1 cellular context compared by ENCODE assay signal in the genomic region with DNA sequence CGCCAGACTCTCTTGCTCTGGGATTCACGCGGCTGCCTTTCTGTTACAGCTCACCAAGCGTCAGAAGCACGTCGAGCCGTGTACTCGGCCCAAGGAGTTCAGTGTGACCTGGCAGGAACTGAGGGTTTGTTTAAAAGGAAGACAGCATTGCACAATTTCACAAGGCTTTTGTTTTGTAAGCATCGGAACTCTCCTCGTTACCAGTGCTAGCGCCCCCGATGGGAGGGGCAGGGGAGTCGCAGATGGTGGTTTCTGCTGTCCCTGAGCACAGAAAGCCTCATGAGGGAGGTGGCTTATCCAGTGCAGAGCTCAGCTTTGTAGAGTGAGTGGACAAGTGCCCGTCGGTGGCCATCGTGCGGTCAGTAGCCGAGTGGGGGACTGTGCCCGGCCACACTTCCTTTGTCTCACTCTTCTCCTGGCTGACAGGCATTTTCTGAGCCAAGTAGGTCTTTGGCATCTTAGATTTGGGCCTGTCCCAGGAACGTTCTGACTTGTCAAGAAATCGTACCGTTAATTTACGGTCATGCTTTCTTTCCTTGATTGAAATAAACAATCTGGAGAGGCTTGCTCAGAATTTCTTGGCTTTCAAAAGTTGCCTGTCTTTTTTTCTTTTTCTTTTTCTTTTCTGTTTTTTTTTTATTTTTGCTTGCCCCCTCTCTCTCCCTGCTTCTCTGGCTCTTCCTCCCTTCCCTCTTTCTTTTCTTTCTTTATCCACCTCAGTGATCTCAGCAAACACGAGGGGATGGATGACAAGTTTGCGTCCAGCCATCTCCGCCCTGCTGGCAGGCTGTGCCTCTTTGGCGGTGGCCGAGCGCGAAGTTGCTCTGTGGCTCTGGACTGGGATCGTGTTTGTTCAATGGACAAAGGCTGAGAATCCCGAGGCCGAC.
A peak's percentile ranks its signal among the peaks of the same experiment; 100 is the strongest.
TF ChIP-seq lines count a peak whose summit lies in the region.

No MANE protein-coding gene starts in this region.

TF ChIP-seq in HepG2, 621 proteins besides CTCF, POLR2A, EP300 and RAD21 (continued from another document and continues in another):
- TF ChIP-seq, protein P1, sequence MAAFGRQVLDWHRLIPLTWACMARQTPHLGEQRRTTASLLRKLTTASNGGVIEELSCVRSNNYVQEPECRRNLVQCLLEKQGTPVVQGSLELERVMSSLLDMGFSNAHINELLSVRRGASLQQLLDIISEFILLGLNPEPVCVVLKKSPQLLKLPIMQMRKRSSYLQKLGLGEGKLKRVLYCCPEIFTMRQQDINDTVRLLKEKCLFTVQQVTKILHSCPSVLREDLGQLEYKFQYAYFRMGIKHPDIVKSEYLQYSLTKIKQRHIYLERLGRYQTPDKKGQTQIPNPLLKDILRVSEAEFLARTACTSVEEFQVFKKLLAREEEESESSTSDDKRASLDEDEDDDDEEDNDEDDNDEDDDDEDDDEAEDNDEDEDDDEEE (CRISPR knock-in tag; IDR thresholded peaks at IDR 0.05): no peak
- no peak for TF ChIP-seq ZNF547 (CRISPR knock-in tag; IDR thresholded peaks at IDR 0.05)
- TF ChIP-seq ZFP36L2 (CRISPR knock-in tag; IDR thresholded peaks at IDR 0.05): no peak
- no peak for TF ChIP-seq ZKSCAN8 (CRISPR knock-in tag; IDR thresholded peaks at IDR 0.05; ENCODE audit: borderline replicate concordance)
- TF ChIP-seq TEAD3 (CRISPR knock-in tag; optimal IDR thresholded peaks at IDR 0.05; ENCODE audit: borderline replicate concordance): no peak
- TF ChIP-seq NFIB (CRISPR knock-in tag; IDR thresholded peaks at IDR 0.05; ENCODE audit: borderline replicate concordance): no peak
- TF ChIP-seq, protein P2, sequence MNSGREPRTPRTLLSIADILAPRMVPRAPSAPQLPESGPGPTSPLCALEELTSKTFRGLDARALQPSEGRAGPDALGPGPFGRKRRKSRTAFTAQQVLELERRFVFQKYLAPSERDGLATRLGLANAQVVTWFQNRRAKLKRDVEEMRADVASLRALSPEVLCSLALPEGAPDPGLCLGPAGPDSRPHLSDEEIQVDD (CRISPR knock-in tag; IDR thresholded peaks at IDR 0.05; ENCODE audit: borderline replicate concordance): no peak
- no peak for TF ChIP-seq GRHL1 (CRISPR knock-in tag; conservative IDR thresholded peaks at IDR 0.05)
- no peak for TF ChIP-seq ZFP82 (CRISPR knock-in tag; IDR thresholded peaks at IDR 0.05; ENCODE audit: borderline replicate concordance)
- no peak for TF ChIP-seq KDM2A (CRISPR knock-in tag; IDR thresholded peaks at IDR 0.05; ENCODE audit: borderline replicate concordance, low read depth)
- TF ChIP-seq KLF6 (CRISPR knock-in tag; IDR thresholded peaks at IDR 0.05): no peak
- TF ChIP-seq ZNF275 (CRISPR knock-in tag; IDR thresholded peaks at IDR 0.05; ENCODE audit: borderline replicate concordance): no peak
- TF ChIP-seq HNRNPLL (IDR thresholded peaks at IDR 0.05; ENCODE audit: low read depth, low read length, poor library complexity, severe bottlenecking): no peak
- TF ChIP-seq ZBTB14 (CRISPR knock-in tag; IDR thresholded peaks at IDR 0.05): no peak
- TF ChIP-seq, protein P3, sequence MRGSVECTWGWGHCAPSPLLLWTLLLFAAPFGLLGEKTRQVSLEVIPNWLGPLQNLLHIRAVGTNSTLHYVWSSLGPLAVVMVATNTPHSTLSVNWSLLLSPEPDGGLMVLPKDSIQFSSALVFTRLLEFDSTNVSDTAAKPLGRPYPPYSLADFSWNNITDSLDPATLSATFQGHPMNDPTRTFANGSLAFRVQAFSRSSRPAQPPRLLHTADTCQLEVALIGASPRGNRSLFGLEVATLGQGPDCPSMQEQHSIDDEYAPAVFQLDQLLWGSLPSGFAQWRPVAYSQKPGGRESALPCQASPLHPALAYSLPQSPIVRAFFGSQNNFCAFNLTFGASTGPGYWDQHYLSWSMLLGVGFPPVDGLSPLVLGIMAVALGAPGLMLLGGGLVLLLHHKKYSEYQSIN (CRISPR knock-in tag; IDR thresholded peaks at IDR 0.05; ENCODE audit: borderline replicate concordance): no peak
- TF ChIP-seq REPIN1 (CRISPR knock-in tag; IDR thresholded peaks at IDR 0.05; ENCODE audit: borderline replicate concordance, low read depth): no peak
- no peak for TF ChIP-seq ZKSCAN5 (CRISPR knock-in tag; IDR thresholded peaks at IDR 0.05)
- no peak for TF ChIP-seq SOX6 (IDR thresholded peaks at IDR 0.05)
- TF ChIP-seq SOX6 (CRISPR knock-in tag; IDR thresholded peaks at IDR 0.05): peak; percentile 60
- 0 out of 2 replicates have a peak, but pooled peaks have one; percentile 34 for TF ChIP-seq ISL2 (CRISPR knock-in tag; IDR thresholded peaks at IDR 0.05)
- no peak for TF ChIP-seq ZNF776 (CRISPR knock-in tag; IDR thresholded peaks at IDR 0.05)
- TF ChIP-seq ZNF224 (CRISPR knock-in tag; IDR thresholded peaks at IDR 0.05): no peak
- TF ChIP-seq, protein P4, sequence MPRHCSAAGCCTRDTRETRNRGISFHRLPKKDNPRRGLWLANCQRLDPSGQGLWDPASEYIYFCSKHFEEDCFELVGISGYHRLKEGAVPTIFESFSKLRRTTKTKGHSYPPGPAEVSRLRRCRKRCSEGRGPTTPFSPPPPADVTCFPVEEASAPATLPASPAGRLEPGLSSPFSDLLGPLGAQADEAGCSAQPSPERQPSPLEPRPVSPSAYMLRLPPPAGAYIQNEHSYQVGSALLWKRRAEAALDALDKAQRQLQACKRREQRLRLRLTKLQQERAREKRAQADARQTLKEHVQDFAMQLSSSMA (CRISPR knock-in tag; IDR thresholded peaks at IDR 0.05): no peak
- no peak for TF ChIP-seq ZNF180 (CRISPR knock-in tag; IDR thresholded peaks at IDR 0.05; ENCODE audit: borderline replicate concordance, low read depth)
- no peak for TF ChIP-seq RAD51 (IDR thresholded peaks at IDR 0.05; ENCODE audit: borderline replicate concordance)
- TF ChIP-seq ZC3H13 (CRISPR knock-in tag; IDR thresholded peaks at IDR 0.05): no peak
- TF ChIP-seq KLF15 (CRISPR knock-in tag; IDR thresholded peaks at IDR 0.05; ENCODE audit: borderline replicate concordance): no peak
- TF ChIP-seq ZFP36L1 (CRISPR knock-in tag; IDR thresholded peaks at IDR 0.05): no peak
- TF ChIP-seq, protein P5, sequence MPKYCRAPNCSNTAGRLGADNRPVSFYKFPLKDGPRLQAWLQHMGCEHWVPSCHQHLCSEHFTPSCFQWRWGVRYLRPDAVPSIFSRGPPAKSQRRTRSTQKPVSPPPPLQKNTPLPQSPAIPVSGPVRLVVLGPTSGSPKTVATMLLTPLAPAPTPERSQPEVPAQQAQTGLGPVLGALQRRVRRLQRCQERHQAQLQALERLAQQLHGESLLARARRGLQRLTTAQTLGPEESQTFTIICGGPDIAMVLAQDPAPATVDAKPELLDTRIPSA (CRISPR knock-in tag; IDR thresholded peaks at IDR 0.05; ENCODE audit: borderline replicate concordance): no peak
- TF ChIP-seq PPARG (CRISPR knock-in tag; conservative IDR thresholded peaks at IDR 0.05): no peak
- no peak for TF ChIP-seq SSRP1 (CRISPR knock-in tag; IDR thresholded peaks at IDR 0.05)
- TF ChIP-seq ZNF713 (CRISPR knock-in tag; IDR thresholded peaks at IDR 0.05): no peak
- no peak for TF ChIP-seq SMYD3 (CRISPR knock-in tag; IDR thresholded peaks at IDR 0.05)
- no peak for TF ChIP-seq HOXA5 (CRISPR knock-in tag; IDR thresholded peaks at IDR 0.05)
- TF ChIP-seq FOXO4 (CRISPR knock-in tag; conservative IDR thresholded peaks at IDR 0.05): no peak
- no peak for TF ChIP-seq SRSF1 (optimal IDR thresholded peaks at IDR 0.05; ENCODE audit: low read depth, low read length)
- TF ChIP-seq ELF3 (CRISPR knock-in tag; IDR thresholded peaks at IDR 0.05): peak; percentile 73
- TF ChIP-seq THAP11 (CRISPR knock-in tag; IDR thresholded peaks at IDR 0.05): peak; percentile 47
- no peak for TF ChIP-seq HOXA9 (CRISPR knock-in tag; IDR thresholded peaks at IDR 0.05; ENCODE audit: borderline replicate concordance)
- no peak for TF ChIP-seq MATR3 (CRISPR knock-in tag; IDR thresholded peaks at IDR 0.05)
- TF ChIP-seq, protein P6, sequence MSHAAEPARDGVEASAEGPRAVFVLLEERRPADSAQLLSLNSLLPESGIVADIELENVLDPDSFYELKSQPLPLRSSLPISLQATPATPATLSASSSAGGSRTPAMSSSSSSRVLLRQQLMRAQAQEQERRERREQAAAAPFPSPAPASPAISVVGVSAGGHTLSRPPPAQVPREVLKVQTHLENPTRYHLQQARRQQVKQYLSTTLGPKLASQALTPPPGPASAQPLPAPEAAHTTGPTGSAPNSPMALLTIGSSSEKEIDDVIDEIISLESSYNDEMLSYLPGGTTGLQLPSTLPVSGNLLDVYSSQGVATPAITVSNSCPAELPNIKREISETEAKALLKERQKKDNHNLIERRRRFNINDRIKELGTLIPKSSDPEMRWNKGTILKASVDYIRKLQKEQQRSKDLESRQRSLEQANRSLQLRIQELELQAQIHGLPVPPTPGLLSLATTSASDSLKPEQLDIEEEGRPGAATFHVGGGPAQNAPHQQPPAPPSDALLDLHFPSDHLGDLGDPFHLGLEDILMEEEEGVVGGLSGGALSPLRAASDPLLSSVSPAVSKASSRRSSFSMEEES (CRISPR knock-in tag; IDR thresholded peaks at IDR 0.05): no peak
- TF ChIP-seq PAWR (CRISPR knock-in tag; IDR thresholded peaks at IDR 0.05; ENCODE audit: borderline replicate concordance): no peak
- TF ChIP-seq, protein P7, sequence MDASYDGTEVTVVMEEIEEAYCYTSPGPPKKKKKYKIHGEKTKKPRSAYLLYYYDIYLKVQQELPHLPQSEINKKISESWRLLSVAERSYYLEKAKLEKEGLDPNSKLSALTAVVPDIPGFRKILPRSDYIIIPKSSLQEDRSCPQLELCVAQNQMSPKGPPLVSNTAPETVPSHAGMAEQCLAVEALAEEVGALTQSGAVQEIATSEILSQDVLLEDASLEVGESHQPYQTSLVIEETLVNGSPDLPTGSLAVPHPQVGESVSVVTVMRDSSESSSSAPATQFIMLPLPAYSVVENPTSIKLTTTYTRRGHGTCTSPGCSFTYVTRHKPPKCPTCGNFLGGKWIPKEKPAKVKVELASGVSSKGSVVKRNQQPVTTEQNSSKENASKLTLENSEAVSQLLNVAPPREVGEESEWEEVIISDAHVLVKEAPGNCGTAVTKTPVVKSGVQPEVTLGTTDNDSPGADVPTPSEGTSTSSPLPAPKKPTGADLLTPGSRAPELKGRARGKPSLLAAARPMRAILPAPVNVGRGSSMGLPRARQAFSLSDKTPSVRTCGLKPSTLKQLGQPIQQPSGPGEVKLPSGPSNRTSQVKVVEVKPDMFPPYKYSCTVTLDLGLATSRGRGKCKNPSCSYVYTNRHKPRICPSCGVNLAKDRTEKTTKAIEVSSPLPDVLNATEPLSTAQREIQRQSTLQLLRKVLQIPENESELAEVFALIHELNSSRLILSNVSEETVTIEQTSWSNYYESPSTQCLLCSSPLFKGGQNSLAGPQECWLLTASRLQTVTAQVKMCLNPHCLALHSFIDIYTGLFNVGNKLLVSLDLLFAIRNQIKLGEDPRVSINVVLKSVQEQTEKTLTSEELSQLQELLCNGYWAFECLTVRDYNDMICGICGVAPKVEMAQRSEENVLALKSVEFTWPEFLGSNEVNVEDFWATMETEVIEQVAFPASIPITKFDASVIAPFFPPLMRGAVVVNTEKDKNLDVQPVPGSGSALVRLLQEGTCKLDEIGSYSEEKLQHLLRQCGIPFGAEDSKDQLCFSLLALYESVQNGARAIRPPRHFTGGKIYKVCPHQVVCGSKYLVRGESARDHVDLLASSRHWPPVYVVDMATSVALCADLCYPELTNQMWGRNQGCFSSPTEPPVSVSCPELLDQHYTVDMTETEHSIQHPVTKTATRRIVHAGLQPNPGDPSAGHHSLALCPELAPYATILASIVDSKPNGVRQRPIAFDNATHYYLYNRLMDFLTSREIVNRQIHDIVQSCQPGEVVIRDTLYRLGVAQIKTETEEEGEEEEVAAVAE (CRISPR knock-in tag; IDR thresholded peaks at IDR 0.05; ENCODE audit: borderline replicate concordance): no peak
- TF ChIP-seq SP5 (CRISPR knock-in tag; IDR thresholded peaks at IDR 0.05; ENCODE audit: borderline replicate concordance, low read depth): no peak
- TF ChIP-seq KDM5B (CRISPR knock-in tag; IDR thresholded peaks at IDR 0.05; ENCODE audit: borderline replicate concordance): no peak
- TF ChIP-seq ZNF749 (CRISPR knock-in tag; IDR thresholded peaks at IDR 0.05; ENCODE audit: borderline replicate concordance): no peak
- no peak for TF ChIP-seq ZNF441 (CRISPR knock-in tag; IDR thresholded peaks at IDR 0.05; ENCODE audit: borderline replicate concordance)
- TF ChIP-seq TMF1 (CRISPR knock-in tag; IDR thresholded peaks at IDR 0.05; ENCODE audit: low read depth): no peak
- TF ChIP-seq MAFG (CRISPR knock-in tag; IDR thresholded peaks at IDR 0.05): no peak
- no peak for TF ChIP-seq ZNF253 (CRISPR knock-in tag; IDR thresholded peaks at IDR 0.05; ENCODE audit: borderline replicate concordance)
